ENCODE assay signal across 1 cellular context in the genomic region with DNA sequence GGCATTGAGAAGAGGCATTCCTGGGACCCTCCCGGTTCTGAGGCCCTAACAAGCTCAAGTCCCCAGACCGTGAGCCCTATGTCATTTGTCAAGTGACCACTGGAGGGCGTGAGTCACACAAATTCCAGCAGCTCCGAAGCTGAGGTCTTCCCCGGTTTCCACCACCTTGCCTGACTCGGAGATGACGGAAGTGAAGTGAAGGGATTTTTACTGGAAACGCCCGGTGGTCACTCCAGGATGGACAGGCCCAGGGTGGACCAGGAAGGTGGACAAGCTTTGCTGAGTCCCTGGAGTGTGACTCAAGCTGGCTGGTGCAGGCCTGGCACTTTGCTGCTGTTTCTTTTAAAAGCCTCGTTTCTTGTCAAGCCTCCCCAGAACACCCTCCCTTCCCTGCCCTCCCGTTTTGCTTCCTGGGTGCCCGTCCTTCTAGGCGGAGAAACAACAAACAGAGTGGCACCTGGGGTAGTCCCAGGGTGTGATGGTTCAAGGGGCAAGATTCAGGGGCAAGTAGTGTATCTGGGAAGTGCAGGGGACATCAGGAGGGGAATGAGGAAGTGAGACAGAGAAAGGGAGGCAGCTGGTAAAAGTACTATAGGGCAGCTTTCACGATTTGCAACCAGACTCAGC.
TF ChIP-seq lines count a peak whose summit lies in the region.

No MANE protein-coding gene starts in this region.

TF ChIP-seq in neural cell, 6 proteins besides CTCF, POLR2A, EP300 and RAD21 (continued from another document):
- TF ChIP-seq, protein P1, sequence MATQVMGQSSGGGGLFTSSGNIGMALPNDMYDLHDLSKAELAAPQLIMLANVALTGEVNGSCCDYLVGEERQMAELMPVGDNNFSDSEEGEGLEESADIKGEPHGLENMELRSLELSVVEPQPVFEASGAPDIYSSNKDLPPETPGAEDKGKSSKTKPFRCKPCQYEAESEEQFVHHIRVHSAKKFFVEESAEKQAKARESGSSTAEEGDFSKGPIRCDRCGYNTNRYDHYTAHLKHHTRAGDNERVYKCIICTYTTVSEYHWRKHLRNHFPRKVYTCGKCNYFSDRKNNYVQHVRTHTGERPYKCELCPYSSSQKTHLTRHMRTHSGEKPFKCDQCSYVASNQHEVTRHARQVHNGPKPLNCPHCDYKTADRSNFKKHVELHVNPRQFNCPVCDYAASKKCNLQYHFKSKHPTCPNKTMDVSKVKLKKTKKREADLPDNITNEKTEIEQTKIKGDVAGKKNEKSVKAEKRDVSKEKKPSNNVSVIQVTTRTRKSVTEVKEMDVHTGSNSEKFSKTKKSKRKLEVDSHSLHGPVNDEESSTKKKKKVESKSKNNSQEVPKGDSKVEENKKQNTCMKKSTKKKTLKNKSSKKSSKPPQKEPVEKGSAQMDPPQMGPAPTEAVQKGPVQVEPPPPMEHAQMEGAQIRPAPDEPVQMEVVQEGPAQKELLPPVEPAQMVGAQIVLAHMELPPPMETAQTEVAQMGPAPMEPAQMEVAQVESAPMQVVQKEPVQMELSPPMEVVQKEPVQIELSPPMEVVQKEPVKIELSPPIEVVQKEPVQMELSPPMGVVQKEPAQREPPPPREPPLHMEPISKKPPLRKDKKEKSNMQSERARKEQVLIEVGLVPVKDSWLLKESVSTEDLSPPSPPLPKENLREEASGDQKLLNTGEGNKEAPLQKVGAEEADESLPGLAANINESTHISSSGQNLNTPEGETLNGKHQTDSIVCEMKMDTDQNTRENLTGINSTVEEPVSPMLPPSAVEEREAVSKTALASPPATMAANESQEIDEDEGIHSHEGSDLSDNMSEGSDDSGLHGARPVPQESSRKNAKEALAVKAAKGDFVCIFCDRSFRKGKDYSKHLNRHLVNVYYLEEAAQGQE (IDR thresholded peaks at IDR 0.05; ENCODE audit: borderline replicate concordance), result no peak
